In genomic region chr10:71744897-71745658, GRCh38 we compare ENCODE assay signal across 17 cellular contexts. TPM values are rescaled to one million over a fixed set of nuclear protein-coding genes. Genes with fewer than 3 reads are reported as not detected.
A peak's percentile ranks its signal among the peaks of the same experiment; 100 is the strongest.
DNase-seq lines count a peak whose midpoint lies in the region; ATAC-seq and TF ChIP-seq lines count a peak whose summit lies in the region.
"Had no signal": no experiment of that assay in that cellular context is flagged by ENCODE, and none has a peak within 500 bp of the region (broad histone marks: within the 10 kb centered on the region; RNA-seq: fewer than 3 reads in every experiment).

No MANE protein-coding gene starts in this region.

- no peak overlapping the region for H3K4me3 ChIP-seq in cardiac muscle cell
- H3K4me3 ChIP-seq in thyroid gland (replicated peaks in 1 of 3) = no peak overlapping the region

- H3K9me3 Mint-ChIP-seq in activated CD4-positive, alpha-beta memory T cell treated with anti-CD3 and anti-CD28 coated beads for 36 hours = peaks cover 6% of the 10 kb centered on the region
- H3K9me3 Mint-ChIP-seq in effector memory CD8-positive, alpha-beta T cell = no peaks in the 10 kb centered on the region
- no peaks in the 10 kb centered on the region for H3K9me3 Mint-ChIP-seq in stimulated activated effector memory CD8-positive, alpha-beta T cell treated with anti-CD3 and anti-CD28 coated beads, Interleukin-12 subunit alpha, Interleukin-12 subunit beta, amount 100 ng/mL, for 72 hours

- CTCF ChIA-PET in activated CD4-positive, alpha-beta memory T cell treated with anti-CD3 and anti-CD28 coated beads for 36 hours (lab: Charles Lee) = interaction anchor here (1.5 to 4.5 kb wide), 6 partner anchors 11 to 47 kb away, joined by 3 to 22 read pairs (median 10); partner anchors contain the start of gene VSIR

- H3K27ac Mint-ChIP-seq in activated CD4-positive, alpha-beta memory T cell treated with anti-CD3 and anti-CD28 coated beads for 36 hours = peak overlapping the region; percentile 98
- peak overlapping the region; percentile 90 to 95 for H3K27ac Mint-ChIP-seq in effector memory CD8-positive, alpha-beta T cell
- peak overlapping the region; percentile 97 for H3K27ac Mint-ChIP-seq in stimulated activated effector memory CD8-positive, alpha-beta T cell treated with anti-CD3 and anti-CD28 coated beads, Interleukin-12 subunit alpha, Interleukin-12 subunit beta, amount 100 ng/mL, for 72 hours

- H3K9me3 ChIP-seq in cardiac muscle cell (ENCODE audit: low read depth) (no peaks in the 10 kb centered on the region), thyroid gland (no peaks in the 10 kb centered on the region)

- POLR2A ChIA-PET in activated CD4-positive, alpha-beta memory T cell treated with anti-CD3 and anti-CD28 coated beads for 36 hours (lab: Charles Lee) = interaction anchor here (0.9 to 4.2 kb wide), 2 partner anchors 18 kb away, joined by 3 to 33 read pairs; no protein-coding TSS in a partner anchor

- no peak for TF ChIP-seq CTCF in cardiac muscle cell (IDR thresholded peaks at IDR 0.05; ENCODE audit: low read depth, low read length)
- no peak for TF ChIP-seq CTCF in thyroid gland (IDR thresholded peaks at IDR 0.05)

- peak overlapping the region; percentile 86 for H3K27ac ChIP-seq in cardiac muscle cell
- H3K27ac ChIP-seq in thyroid gland = peak overlapping the region in 1 of 3 donors; percentile 12
- H3K27ac ChIP-seq: parathyroid adenoma had no signal

- intact Hi-C loops in left cardiac atrium (cut with DNase I) (no loop called here), thyroid gland (cut with DNase I) (no loop called here)
- intact Hi-C loops in activated CD4-positive, alpha-beta memory T cell treated with anti-CD3 and anti-CD28 coated beads for 36 hours (cut with micrococcal nuclease) = no loop called here

- H3K36me3 ChIP-seq in cardiac muscle cell (no peaks in the 10 kb centered on the region), thyroid gland (no peaks in the 10 kb centered on the region)

- no peaks in the 10 kb centered on the region for H3K27me3 Mint-ChIP-seq in activated CD4-positive, alpha-beta memory T cell treated with anti-CD3 and anti-CD28 coated beads for 36 hours
- H3K27me3 Mint-ChIP-seq in effector memory CD8-positive, alpha-beta T cell = no peaks in the 10 kb centered on the region

- no peak for ATAC-seq in left cardiac atrium
- ATAC-seq in effector memory CD8-positive, alpha-beta T cell (replicated peaks) = no peak
- ATAC-seq in stimulated activated effector memory CD8-positive, alpha-beta T cell treated with anti-CD3 and anti-CD28 coated beads, Interleukin-12 subunit alpha, Interleukin-12 subunit beta, amount 100 ng/mL, for 72 hours = no peak
- ATAC-seq: HepG2 had no signal

- H3K27me3 ChIP-seq in cardiac muscle cell (no peaks in the 10 kb centered on the region), thyroid gland (no peaks in the 10 kb centered on the region)

- H3K36me3 Mint-ChIP-seq in activated CD4-positive, alpha-beta memory T cell treated with anti-CD3 and anti-CD28 coated beads for 36 hours = peaks cover 13% of the 10 kb centered on the region
- peaks cover 51% of the 10 kb centered on the region for H3K36me3 Mint-ChIP-seq in effector memory CD8-positive, alpha-beta T cell (ENCODE audit: insufficient read depth)
- peaks cover 41% of the 10 kb centered on the region for H3K36me3 Mint-ChIP-seq in stimulated activated effector memory CD8-positive, alpha-beta T cell treated with anti-CD3 and anti-CD28 coated beads, Interleukin-12 subunit alpha, Interleukin-12 subunit beta, amount 100 ng/mL, for 72 hours

- TF ChIP-seq POLR2A in thyroid gland (IDR thresholded peaks at IDR 0.05) = no peak

- H3K4me1 ChIP-seq in cardiac muscle cell (ENCODE audit: low read depth) = peaks cover 24% of the 10 kb centered on the region
- peaks cover 15 to 42% of the 10 kb centered on the region in 2 donors for H3K4me1 ChIP-seq in thyroid gland
- H3K4me1 ChIP-seq: parathyroid adenoma had no signal

- WGBS in thyroid gland, 2 donors = 69 to 84% methylated on average over 6 to 8 of the region's 8 CpGs

- peaks cover 100% of the 10 kb centered on the region for H3K4me1 Mint-ChIP-seq in activated CD4-positive, alpha-beta memory T cell treated with anti-CD3 and anti-CD28 coated beads for 36 hours (ENCODE audit: low read depth)
- H3K4me1 Mint-ChIP-seq in effector memory CD8-positive, alpha-beta T cell (ENCODE audit: low read depth in 2 of 2) = peaks cover 83 to 94% of the 10 kb centered on the region in 2 donors
- H3K4me1 Mint-ChIP-seq in stimulated activated effector memory CD8-positive, alpha-beta T cell treated with anti-CD3 and anti-CD28 coated beads, Interleukin-12 subunit alpha, Interleukin-12 subunit beta, amount 100 ng/mL, for 72 hours = peaks cover 99% of the 10 kb centered on the region

- DNase-seq in cardiac muscle cell (ENCODE audit: low read depth in 1 of 2, low spot score in 1 of 2) (no peak), left cardiac atrium (no peak), thyroid gland (no peak), kidney tubule cell (ENCODE audit: low spot score) (no peak), NCI-H510A treated with DMSO at 0.1 percent for 48 hours (lab: John Stamatoyannopoulos, UW) (no peak)
- DNase-seq in activated CD4-positive, alpha-beta memory T cell treated with anti-CD3 and anti-CD28 coated beads for 36 hours = no peak
- no peak for DNase-seq in effector memory CD8-positive, alpha-beta T cell
- DNase-seq in stimulated activated effector memory CD8-positive, alpha-beta T cell treated with anti-CD3 and anti-CD28 coated beads, Interleukin-12 subunit alpha, Interleukin-12 subunit beta, amount 100 ng/mL, for 72 hours (ENCODE audit: low spot score in 2 of 2) = no peak
- DNase-seq: activated CD4-positive, CD25-positive, alpha-beta regulatory T cell treated with anti-CD3 and anti-CD28 coated beads, Interleukin-2, amount 50 U/mL, for 72 hours; activated T-cell treated with anti-CD3 and anti-CD28 coated beads for 4 hours; anterior cingulate cortex; MM.1S; NCI-H1694 treated with DMSO at 0.1 percent for 48 hours; NCI-H510A; stimulated activated CD4-positive, alpha-beta T cell treated with anti-CD3 and anti-CD28 coated beads, Interleukin-4, amount 100 ng/mL, for 1 hour had no signal

- H3K4me3 Mint-ChIP-seq in activated CD4-positive, alpha-beta memory T cell treated with anti-CD3 and anti-CD28 coated beads for 36 hours = no peak overlapping the region
- peak overlapping the region; percentile 25 to 71 for H3K4me3 Mint-ChIP-seq in effector memory CD8-positive, alpha-beta T cell
- H3K4me3 Mint-ChIP-seq in stimulated activated effector memory CD8-positive, alpha-beta T cell treated with anti-CD3 and anti-CD28 coated beads, Interleukin-12 subunit alpha, Interleukin-12 subunit beta, amount 100 ng/mL, for 72 hours = no peak overlapping the region

RNA-seq across cellular contexts. Expression of gene C10orf105, which starts 25.5 kb away (rescaled TPM):
- total RNA-seq in cardiac muscle cell = 0.03 TPM in 1 of 2 replicates, not detected in the other
- polyA plus RNA-seq in cardiac muscle cell = 0.85 TPM in 1 of 2 replicates, not detected in the other
- under 1 TPM; 0.27 to 0.47 TPM for total RNA-seq in left cardiac atrium
- under 1 TPM; 0.63 to 0.76 TPM for total RNA-seq in activated CD4-positive, alpha-beta memory T cell treated with anti-CD3 and anti-CD28 coated beads for 36 hours
- not detected for total RNA-seq in thyroid gland
- total RNA-seq: HepG2 had no signal
- polyA plus RNA-seq: HepG2 had no signal

RNA-seq across cellular contexts. Expression of gene VSIR, which starts 28.2 kb away (rescaled TPM):
- total RNA-seq in cardiac muscle cell = 1.3 and 1.7 TPM in 2 replicates
- 1.5 and 1.8 TPM in 2 replicates for polyA plus RNA-seq in cardiac muscle cell
- total RNA-seq in left cardiac atrium = 10 to 100 TPM; 40.6 to 65.3 TPM
- 100 to 1,000 TPM; 112 TPM for total RNA-seq in activated CD4-positive, alpha-beta memory T cell treated with anti-CD3 and anti-CD28 coated beads for 36 hours
- total RNA-seq in thyroid gland = 10 to 100 TPM; 20.0 to 27.2 (median 21.3) TPM

Comparison
In these comparisons a context has a peak if more than half of its experiments do, and no peak if none do; other contexts are left out.
1. H3K4me3 Mint-ChIP-seq: peak in effector memory CD8-positive, alpha-beta T cell (2 of 2); none in activated CD4-positive, alpha-beta memory T cell treated with anti-CD3 and anti-CD28 coated beads for 36 hours (single experiment) and stimulated activated effector memory CD8-positive, alpha-beta T cell treated with anti-CD3 and anti-CD28 coated beads, Interleukin-12 subunit alpha, Interleukin-12 subunit beta, amount 100 ng/mL, for 72 hours (single experiment).
2. Peak in every context shown above with its lines, with median percentiles within 50 percentile points of each other: H3K27ac Mint-ChIP-seq.